ENCODE assay signal across 1 cellular context in genomic region chr2:239087041-239087710, GRCh38.
TF ChIP-seq lines count a peak whose summit lies in the region.

No MANE protein-coding gene starts in this region.

TF ChIP-seq in SK-N-SH, 30 proteins besides CTCF, POLR2A, EP300 and RAD21 (continued from another document):
- TF ChIP-seq REST (IDR thresholded peaks at IDR 0.05; ENCODE audit: low read depth, low read length) (no peak), TCF12 (IDR thresholded peaks at IDR 0.05) (no peak), CHD2 (IDR thresholded peaks at IDR 0.05; ENCODE audit: low read length, partially characterized antibody) (no peak), FOXM1 (IDR thresholded peaks at IDR 0.05; ENCODE audit: low read depth) (no peak), ELF1 (IDR thresholded peaks at IDR 0.05) (no peak)
TF ChIP-seq in SK-N-SH: peak in this region for 0.
